16 cellular contexts compared by ENCODE assay signal in the genomic region with DNA sequence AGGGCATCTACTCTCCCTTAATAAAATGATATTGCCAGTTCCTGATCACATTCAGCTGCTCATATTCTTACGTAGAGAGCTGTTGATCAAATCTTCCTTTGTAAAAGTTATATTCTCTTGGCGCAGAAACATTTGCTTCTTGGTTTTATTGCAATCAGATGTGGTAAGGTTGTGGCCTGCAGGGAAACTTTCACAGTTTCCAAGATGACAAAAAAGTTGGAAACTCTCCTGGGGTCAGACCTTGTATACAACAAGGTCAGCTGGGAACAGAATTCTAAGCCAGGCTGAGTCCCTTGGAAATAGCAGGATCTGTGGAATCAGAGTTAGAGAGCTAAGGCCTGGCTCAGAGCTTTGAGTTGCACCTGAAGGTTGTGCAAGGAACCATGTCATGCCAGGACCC.
"Had no signal": no experiment of that assay in that cellular context is flagged by ENCODE, and none has a peak within 500 bp of the region (broad histone marks: within the 10 kb centered on the region; RNA-seq: fewer than 3 reads in every experiment).

No MANE protein-coding gene starts in this region.

- H3K27me3 Mint-ChIP-seq: activated CD4-positive, alpha-beta T cell treated with anti-CD3 and anti-CD28 coated beads, Interleukin-2, amount 10 ng/mL, durations not matched to agents 7 days and 5 days; central memory CD8-positive, alpha-beta T cell; stimulated activated memory B cell treated with anti-CD40 and anti-IgM and Interleukin-4, amounts not matched to agents 10 μg/mL and 1 μg/mL and 100 μg/mL, for 72 hours; T-helper 17 cell had no signal

- H3K27ac Mint-ChIP-seq: activated CD4-positive, alpha-beta T cell treated with anti-CD3 and anti-CD28 coated beads, Interleukin-2, amount 10 ng/mL, durations not matched to agents 7 days and 5 days; stimulated activated memory B cell treated with anti-CD40 and anti-IgM and Interleukin-4, amounts not matched to agents 10 μg/mL and 1 μg/mL and 100 μg/mL, for 72 hours; T-helper 17 cell; WTC11 had no signal

- H3K4me3 Mint-ChIP-seq: activated CD4-positive, alpha-beta T cell treated with anti-CD3 and anti-CD28 coated beads, Interleukin-2, amount 10 ng/mL, durations not matched to agents 7 days and 5 days; central memory CD8-positive, alpha-beta T cell; naive thymus-derived CD4-positive, alpha-beta T cell; stimulated activated memory B cell treated with anti-CD40 and anti-IgM and Interleukin-4, amounts not matched to agents 10 μg/mL and 1 μg/mL and 100 μg/mL, for 72 hours; T-helper 17 cell; WTC11 had no signal

- H3K27me3 ChIP-seq: brain microvascular endothelial cell, esophagus squamous epithelium, hepatocyte, thyroid gland had no signal

- H3K36me3 ChIP-seq: brain microvascular endothelial cell, esophagus squamous epithelium, thyroid gland had no signal

- H3K9me3 ChIP-seq: esophagus squamous epithelium, thyroid gland had no signal

- H3K9me3 Mint-ChIP-seq: activated CD4-positive, alpha-beta T cell treated with anti-CD3 and anti-CD28 coated beads, Interleukin-2, amount 10 ng/mL, durations not matched to agents 7 days and 5 days; central memory CD8-positive, alpha-beta T cell; stimulated activated memory B cell treated with anti-CD40 and anti-IgM and Interleukin-4, amounts not matched to agents 10 μg/mL and 1 μg/mL and 100 μg/mL, for 72 hours had no signal

- DNase-seq: activated CD4-positive, alpha-beta T cell treated with anti-CD3 and anti-CD28 coated beads, Interleukin-2, amount 10 ng/mL, durations not matched to agents 7 days and 5 days; activated effector memory CD4-positive, alpha-beta T cell treated with Interleukin-2 at 50 U/mL for 16 hours; activated naive CD4-positive, alpha-beta T cell treated with anti-CD3 and anti-CD28 coated beads, Interleukin-2, amount 50 U/mL, for 16 hours; brain microvascular endothelial cell; esophagus squamous epithelium; naive thymus-derived CD4-positive, alpha-beta T cell; retina; stimulated activated CD4-positive, alpha-beta T cell treated with anti-CD3 and anti-CD28 coated beads, Interleukin-2, amount 100 ng/mL, for 48 hours; T-helper 17 cell; thyroid gland had no signal

- H3K36me3 Mint-ChIP-seq: WTC11 had no signal

- ATAC-seq: left lobe of liver; naive thymus-derived CD4-positive, alpha-beta T cell; stimulated activated memory B cell treated with anti-CD40 and anti-IgM and Interleukin-4, amounts not matched to agents 10 μg/mL and 1 μg/mL and 100 μg/mL, for 72 hours; T-helper 17 cell; WTC11 had no signal

- H3K4me1 ChIP-seq: thyroid gland had no signal

- H3K4me3 ChIP-seq: coronary artery, esophagus squamous epithelium, hepatocyte, thyroid gland had no signal

- H3K27ac ChIP-seq: brain microvascular endothelial cell, coronary artery, esophagus squamous epithelium, hepatocyte, thyroid gland had no signal
